ENCODE assay signal across 1 cellular context in genomic region chr22:41672096-41672495, GRCh38.
A peak's percentile ranks its signal among the peaks of the same experiment; 100 is the strongest.
TF ChIP-seq lines count a peak whose summit lies in the region.

No MANE protein-coding gene starts in this region.

TF ChIP-seq in HEK293, 187 proteins besides CTCF, POLR2A, EP300 and RAD21 (continued from another document):
- TF ChIP-seq ZNF324 (tag by site-specific recombination; IDR thresholded peaks at IDR 0.05), result peak; percentile 32; the same call in 1 of the 2 replicates
- TF ChIP-seq ZBTB17 (tag by site-specific recombination; IDR thresholded peaks at IDR 0.05), result 0 out of 2 replicates have a peak, but pooled peaks have one; percentile 39
- TF ChIP-seq PATZ1 (tag by site-specific recombination; IDR thresholded peaks at IDR 0.05), result peak; percentile 22; the same call in 1 of the 2 replicates
- 0 out of 2 replicates have a peak, but pooled peaks have one; percentile 5 for TF ChIP-seq ZNF391 (tag by site-specific recombination; IDR thresholded peaks at IDR 0.05; ENCODE audit: borderline replicate concordance, low read depth)
- TF ChIP-seq ZNF362 (tag by site-specific recombination; IDR thresholded peaks at IDR 0.05), result 0 out of 2 replicates have a peak, but pooled peaks have one; percentile 19
- peak; percentile 54 for TF ChIP-seq WT1 (tag by site-specific recombination; IDR thresholded peaks at IDR 0.05)
- TF ChIP-seq ATF2 (tag by site-specific recombination; IDR thresholded peaks at IDR 0.05; ENCODE audit: low read depth), result peak; percentile 69
- peak; percentile 89 for TF ChIP-seq BCL11A (tag by site-specific recombination; IDR thresholded peaks at IDR 0.05; ENCODE audit: low read depth)
- TF ChIP-seq ZNF629 (tag by site-specific recombination; IDR thresholded peaks at IDR 0.05), result peak; percentile 90
- 0 out of 2 replicates have a peak, but pooled peaks have one; percentile 24 for TF ChIP-seq ZNF558 (tag by site-specific recombination; IDR thresholded peaks at IDR 0.05)
- TF ChIP-seq KLF10 (tag by site-specific recombination; IDR thresholded peaks at IDR 0.05), result 0 out of 2 replicates have a peak, but pooled peaks have one; percentile 36
- TF ChIP-seq ZNF2 (tag by site-specific recombination; IDR thresholded peaks at IDR 0.05), result peak; percentile 58; the same call in 1 of the 2 replicates
- TF ChIP-seq ZFP69B (tag by site-specific recombination; IDR thresholded peaks at IDR 0.05), result 0 out of 2 replicates have a peak, but pooled peaks have one; percentile 11
- TF ChIP-seq ZNF24 (tag by site-specific recombination; IDR thresholded peaks at IDR 0.05), result 0 out of 2 replicates have a peak, but pooled peaks have one; percentile 20
- TF ChIP-seq INSM2 (tag by site-specific recombination; IDR thresholded peaks at IDR 0.05), result 0 out of 2 replicates have a peak, but pooled peaks have one; percentile 61
- TF ChIP-seq GLIS1 (tag by site-specific recombination; IDR thresholded peaks at IDR 0.05), result peak; percentile 49
- TF ChIP-seq ZEB2 (tag by site-specific recombination; IDR thresholded peaks at IDR 0.05), result peak; percentile 64
- TF ChIP-seq KLF17 (tag by site-specific recombination; IDR thresholded peaks at IDR 0.05), result peak; percentile 68; the same call in 1 of the 2 replicates
- peak; percentile 93 for TF ChIP-seq SP7 (tag by site-specific recombination; IDR thresholded peaks at IDR 0.05)
- peak; percentile 68; the same call in 1 of the 2 replicates for TF ChIP-seq ZSCAN23 (tag by site-specific recombination; IDR thresholded peaks at IDR 0.05)
- peak; percentile 28; the same call in 1 of the 2 replicates for TF ChIP-seq ZNF394 (tag by site-specific recombination; IDR thresholded peaks at IDR 0.05; ENCODE audit: borderline replicate concordance)
- peak; percentile 26; the same call in 1 of the 2 replicates for TF ChIP-seq TSHZ1 (tag by site-specific recombination; IDR thresholded peaks at IDR 0.05; ENCODE audit: borderline replicate concordance)
- peak; percentile 80 for TF ChIP-seq KLF8 (tag by site-specific recombination; IDR thresholded peaks at IDR 0.05)
- TF ChIP-seq SP3 (tag by site-specific recombination; IDR thresholded peaks at IDR 0.05), result 0 out of 2 replicates have a peak, but pooled peaks have one; percentile 17
- peak; percentile 82; the same call in 1 of the 2 replicates for TF ChIP-seq ZNF639 (tag by site-specific recombination; IDR thresholded peaks at IDR 0.05)
- TF ChIP-seq PRDM6 (tag by site-specific recombination; IDR thresholded peaks at IDR 0.05), result 0 out of 2 replicates have a peak, but pooled peaks have one; percentile 26
